ENCODE assay signal across 11 cellular contexts in the genomic region with DNA sequence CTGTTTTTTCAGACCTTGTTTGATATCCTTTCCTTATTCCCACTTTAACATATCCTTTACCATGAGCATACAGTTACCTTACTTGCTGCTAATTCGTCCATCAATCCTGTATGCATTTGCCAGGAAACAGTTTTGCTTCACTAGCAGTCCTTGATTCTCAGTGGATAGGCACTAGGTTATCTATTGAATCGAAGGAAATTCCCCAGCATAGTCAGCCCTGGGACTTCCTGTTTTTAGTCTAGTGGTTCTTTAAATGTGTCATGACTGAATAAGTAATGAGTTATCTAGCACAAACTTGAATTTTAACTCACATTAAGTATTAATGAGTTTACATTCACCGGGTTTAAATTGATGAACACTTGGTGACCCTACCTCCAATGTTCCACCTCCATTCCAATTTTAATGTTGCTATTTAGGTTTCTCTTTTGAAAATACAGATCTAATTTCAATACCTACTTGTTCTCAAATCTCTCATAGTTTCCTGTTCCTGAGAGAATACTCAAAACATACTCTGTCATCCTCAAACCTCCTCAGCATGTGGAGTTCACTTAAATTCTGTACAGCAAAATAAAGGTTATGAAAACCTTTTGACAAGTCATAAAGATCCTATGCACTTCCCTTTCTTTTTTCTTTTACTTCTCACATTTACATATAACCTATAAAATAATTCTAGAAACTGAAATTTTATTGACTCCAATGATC.
DNase-seq lines count a peak whose midpoint lies in the region; ATAC-seq and TF ChIP-seq lines count a peak whose summit lies in the region.
"Had no signal": no experiment of that assay in that cellular context is flagged by ENCODE, and none has a peak within 500 bp of the region (broad histone marks: within the 10 kb centered on the region; RNA-seq: fewer than 3 reads in every experiment).

No MANE protein-coding gene starts in this region.

- H3K27ac Mint-ChIP-seq in T-helper 17 cell: no peak overlapping the region
- H3K27ac Mint-ChIP-seq in CD4-positive, alpha-beta memory T cell: no peak overlapping the region
- H3K27ac Mint-ChIP-seq: activated naive CD8-positive, alpha-beta T cell had no signal

- no peak overlapping the region for H3K4me3 ChIP-seq in CD4-positive, alpha-beta memory T cell (ENCODE audit: low read length in 2 of 2)
- H3K4me3 ChIP-seq in adrenal gland: no peak overlapping the region
- H3K4me3 ChIP-seq: stomach had no signal

- TF ChIP-seq CTCF in GM10248 (IDR thresholded peaks at IDR 0.05; ENCODE audit: control extremely low read depth, extremely low read depth, low read depth, missing control alignments): no peak
- TF ChIP-seq CTCF in adrenal gland (IDR thresholded peaks at IDR 0.05): no peak

- ATAC-seq in GM19452 (IDR thresholded peaks at IDR 0.05; ENCODE audit: unreplicated experiment) (peak; percentile 90), HG03066 (IDR thresholded peaks at IDR 0.05; ENCODE audit: low read depth, unreplicated experiment) (peak; percentile 78), T-helper 17 cell (peak; percentile 50)

- DNase-seq in GM10248 (ENCODE audit: extremely low spot score) (peak; percentile 18), T-helper 17 cell (no peak), adrenal gland (no peak), foreskin melanocyte (no peak), NCI-H1694 treated with DMSO at 0.1 percent for 48 hours (lab: John Stamatoyannopoulos, UW) (no peak)
- DNase-seq in CD4-positive, alpha-beta memory T cell: no peak
- DNase-seq: stomach had no signal

- no peak overlapping the region for H3K27ac ChIP-seq in CD4-positive, alpha-beta memory T cell (ENCODE audit: low read depth, low read length)
- no peak overlapping the region for H3K27ac ChIP-seq in adrenal gland
- H3K27ac ChIP-seq: stomach had no signal

- no peaks in the 10 kb centered on the region for H3K9me3 ChIP-seq in T-helper 17 cell (ENCODE audit: control insufficient read depth, low read length, poor library complexity, severe bottlenecking)
- no peaks in the 10 kb centered on the region for H3K9me3 ChIP-seq in CD4-positive, alpha-beta memory T cell (ENCODE audit: control insufficient read depth in 1 of 2, low read length in 2 of 2)
- H3K9me3 ChIP-seq in adrenal gland (replicated peaks in 1 of 3): no peaks in the 10 kb centered on the region
- H3K9me3 ChIP-seq: stomach had no signal

- no peaks in the 10 kb centered on the region for H3K4me1 Mint-ChIP-seq in T-helper 17 cell
- no peaks in the 10 kb centered on the region for H3K4me1 Mint-ChIP-seq in CD4-positive, alpha-beta memory T cell

- H3K4me1 ChIP-seq in CD4-positive, alpha-beta memory T cell (ENCODE audit: insufficient read depth, low read length): no peaks in the 10 kb centered on the region
- H3K4me1 ChIP-seq in adrenal gland (replicated peaks in 1 of 2): no peaks in the 10 kb centered on the region
- H3K4me1 ChIP-seq: stomach had no signal

- H3K4me3 Mint-ChIP-seq in T-helper 17 cell: no peak overlapping the region
- H3K4me3 Mint-ChIP-seq in CD4-positive, alpha-beta memory T cell: no peak overlapping the region
- H3K4me3 Mint-ChIP-seq: activated naive CD8-positive, alpha-beta T cell had no signal

- H3K36me3 ChIP-seq in CD4-positive, alpha-beta memory T cell (ENCODE audit: insufficient read depth, low read length): no peaks in the 10 kb centered on the region
- no peaks in the 10 kb centered on the region for H3K36me3 ChIP-seq in adrenal gland (replicated peaks in 1 of 2)
- H3K36me3 ChIP-seq: stomach had no signal

- 53 to 60% (median 54%) methylated on average over 3 of the region's 3 CpGs for WGBS in adrenal gland, 4 donors

- H3K9me3 Mint-ChIP-seq in CD4-positive, alpha-beta memory T cell: peaks cover 0 to 21% (median 7%) of the 10 kb centered on the region in 8 donors
- H3K9me3 Mint-ChIP-seq: IgD-negative memory B cell had no signal

- POLR2A ChIA-PET in GM10248 (lab: Yijun Ruan, JAX): no interaction called here
- POLR2A ChIA-PET in CD4-positive, alpha-beta memory T cell (lab: Charles Lee; ENCODE audit: partially characterized antibody): no interaction called here

- H3K27me3 ChIP-seq in CD4-positive, alpha-beta memory T cell (ENCODE audit: insufficient read depth, low read length): no peaks in the 10 kb centered on the region
- no peaks in the 10 kb centered on the region for H3K27me3 ChIP-seq in adrenal gland
- H3K27me3 ChIP-seq: stomach had no signal

- CTCF ChIA-PET in GM10248 (lab: Yijun Ruan, JAX): no interaction called here
- CTCF ChIA-PET in CD4-positive, alpha-beta memory T cell (lab: Charles Lee; ENCODE audit: partially characterized antibody): no interaction called here

- no peaks in the 10 kb centered on the region for H3K36me3 Mint-ChIP-seq in T-helper 17 cell (ENCODE audit: low read depth)
- no peaks in the 10 kb centered on the region for H3K36me3 Mint-ChIP-seq in CD4-positive, alpha-beta memory T cell
- H3K36me3 Mint-ChIP-seq: activated naive CD8-positive, alpha-beta T cell had no signal

- no peak for TF ChIP-seq POLR2A in adrenal gland (IDR thresholded peaks at IDR 0.05)

- H3K27me3 Mint-ChIP-seq in T-helper 17 cell: no peaks in the 10 kb centered on the region
- H3K27me3 Mint-ChIP-seq in CD4-positive, alpha-beta memory T cell: no peaks in the 10 kb centered on the region
- H3K27me3 Mint-ChIP-seq: activated naive CD8-positive, alpha-beta T cell; IgD-negative memory B cell had no signal

- intact Hi-C loops in CD4-positive, alpha-beta memory T cell (cut with micrococcal nuclease): no loop called here
- intact Hi-C loops in adrenal gland (cut with DNase I): no loop called here
